In genomic region chr1:25022361-25023189, GRCh38 we compare ENCODE assay signal across 1 cellular context.
A peak's percentile ranks its signal among the peaks of the same experiment; 100 is the strongest.
TF ChIP-seq lines count a peak whose summit lies in the region.

No MANE protein-coding gene starts in this region.

TF ChIP-seq in GM12878, 131 proteins besides CTCF, POLR2A, EP300 and RAD21 (continued from another document):
- TF ChIP-seq GATAD2B (conservative IDR thresholded peaks at IDR 0.05; ENCODE audit: low read depth) (peak; percentile 100), BCLAF1 (IDR thresholded peaks at IDR 0.05) (no peak), HCFC1 (IDR thresholded peaks at IDR 0.05; ENCODE audit: low read length) (no peak), JUNB (IDR thresholded peaks at IDR 0.05) (peak; percentile 76), YY1 (IDR thresholded peaks at IDR 0.05; ENCODE audit: low read depth, low read length) (peak; percentile 69), SRF (IDR thresholded peaks at IDR 0.05; ENCODE audit: low read depth in 2 of 2, low read length in 2 of 2) (peak in 1 of 2 experiments; percentile 66; a peak in 1 of 4 replicates), POU2F2 (IDR thresholded peaks at IDR 0.05; ENCODE audit: borderline replicate concordance, low read depth, low read length) (peak; percentile 95), ZNF24 (IDR thresholded peaks at IDR 0.05) (peak; percentile 50; the same call in 1 of the 2 replicates), KDM1A (IDR thresholded peaks at IDR 0.05; ENCODE audit: borderline replicate concordance) (no peak), WRNIP1 (IDR thresholded peaks at IDR 0.05; ENCODE audit: borderline replicate concordance, low read depth, low read length) (no peak), RCOR1 (conservative IDR thresholded peaks at IDR 0.05; ENCODE audit: low read depth, low read length) (0 out of 2 replicates have a peak, but pooled peaks have one; percentile 49), CBX3 (IDR thresholded peaks at IDR 0.05; ENCODE audit: borderline replicate concordance, low read depth) (no peak), E4F1 (IDR thresholded peaks at IDR 0.05; ENCODE audit: borderline replicate concordance, partially characterized antibody) (peak; percentile 41), SPI1 (IDR thresholded peaks at IDR 0.05; ENCODE audit: borderline replicate concordance, insufficient read depth, low read depth, low read length) (peak; percentile 24), ZNF217 (IDR thresholded peaks at IDR 0.05) (no peak; the same call in 1 of the 2 replicates), BRCA1 (IDR thresholded peaks at IDR 0.05; ENCODE audit: low read depth, low read length) (no peak), KAT2A (conservative IDR thresholded peaks at IDR 0.05; ENCODE audit: control insufficient read depth, low read depth, low read length) (no peak), KLF5 (IDR thresholded peaks at IDR 0.05; ENCODE audit: partially characterized antibody) (peak; percentile 83), DPF2 (IDR thresholded peaks at IDR 0.05) (peak; percentile 99), ELK1 (IDR thresholded peaks at IDR 0.05; ENCODE audit: low read depth, low read length) (peak; percentile 53), SUPT20H (IDR thresholded peaks at IDR 0.05; ENCODE audit: borderline replicate concordance, control insufficient read depth, low read depth, low read length) (no peak), CHD4 (IDR thresholded peaks at IDR 0.05) (no peak), IRF4 (IDR thresholded peaks at IDR 0.05; ENCODE audit: low read depth, low read length) (peak; percentile 77; the same call in 1 of the 2 replicates), FOS (IDR thresholded peaks at IDR 0.05; ENCODE audit: borderline replicate concordance, extremely low read depth, insufficient read length) (no peak), PRDM15 (CRISPR knock-in tag; IDR thresholded peaks at IDR 0.05) (no peak), POLR2AphosphoS2 (IDR thresholded peaks at IDR 0.05; ENCODE audit: low read depth, low read length) (peak; percentile 61), SMAD1 (IDR thresholded peaks at IDR 0.05; ENCODE audit: low read depth, partially characterized antibody) (peak; percentile 92), CBFB (IDR thresholded peaks at IDR 0.05; ENCODE audit: low read depth) (peak; percentile 94), TCF7 (IDR thresholded peaks at IDR 0.05; ENCODE audit: borderline replicate concordance) (no peak; the same call in 1 of the 2 replicates), ETV6 (conservative IDR thresholded peaks at IDR 0.05 in 1 of 2, IDR thresholded peaks at IDR 0.05 in 1 of 2; ENCODE audit: borderline replicate concordance in 1 of 2, low read depth in 1 of 2) (peak in 1 of 2 experiments; percentile 93; a peak in 2 of 4 replicates), REST (IDR thresholded peaks at IDR 0.05; ENCODE audit: low read depth, low read length) (peak; percentile 43; the same call in 1 of the 2 replicates), HDAC2 (IDR thresholded peaks at IDR 0.05) (no peak), ESRRA (IDR thresholded peaks at IDR 0.05; ENCODE audit: low read length) (no peak), RB1 (IDR thresholded peaks at IDR 0.05; ENCODE audit: borderline replicate concordance) (peak; percentile 65), JUND (IDR thresholded peaks at IDR 0.05; ENCODE audit: low read depth, low read length) (peak; percentile 85; the same call in 1 of the 2 replicates), NR2C1 (IDR thresholded peaks at IDR 0.05) (peak; percentile 55; the same call in 1 of the 2 replicates), USF2 (IDR thresholded peaks at IDR 0.05; ENCODE audit: borderline replicate concordance, low read depth, low read length) (peak; percentile 69), SIN3A (IDR thresholded peaks at IDR 0.05; ENCODE audit: low read depth, low read length) (peak; percentile 78; the same call in 1 of the 2 replicates), POLR2AphosphoS5 (IDR thresholded peaks at IDR 0.05; ENCODE audit: low read length) (peak; percentile 87), ZNF622 (IDR thresholded peaks at IDR 0.05) (no peak), BHLHE40 (IDR thresholded peaks at IDR 0.05; ENCODE audit: borderline replicate concordance in 1 of 2, low read depth in 2 of 2, low read length in 1 of 2) (peak; percentile 92 to 97), ZBTB40 (IDR thresholded peaks at IDR 0.05; ENCODE audit: borderline replicate concordance) (no peak), ZNF384 (IDR thresholded peaks at IDR 0.05; ENCODE audit: borderline replicate concordance, low read depth, low read length) (no peak), MYC (IDR thresholded peaks at IDR 0.05; ENCODE audit: insufficient read depth, insufficient read length, insufficient replicate concordance, low read length, severe bottlenecking) (no peak)
